Comparison of ENCODE assay signal across 1 cellular context in the genomic region with DNA sequence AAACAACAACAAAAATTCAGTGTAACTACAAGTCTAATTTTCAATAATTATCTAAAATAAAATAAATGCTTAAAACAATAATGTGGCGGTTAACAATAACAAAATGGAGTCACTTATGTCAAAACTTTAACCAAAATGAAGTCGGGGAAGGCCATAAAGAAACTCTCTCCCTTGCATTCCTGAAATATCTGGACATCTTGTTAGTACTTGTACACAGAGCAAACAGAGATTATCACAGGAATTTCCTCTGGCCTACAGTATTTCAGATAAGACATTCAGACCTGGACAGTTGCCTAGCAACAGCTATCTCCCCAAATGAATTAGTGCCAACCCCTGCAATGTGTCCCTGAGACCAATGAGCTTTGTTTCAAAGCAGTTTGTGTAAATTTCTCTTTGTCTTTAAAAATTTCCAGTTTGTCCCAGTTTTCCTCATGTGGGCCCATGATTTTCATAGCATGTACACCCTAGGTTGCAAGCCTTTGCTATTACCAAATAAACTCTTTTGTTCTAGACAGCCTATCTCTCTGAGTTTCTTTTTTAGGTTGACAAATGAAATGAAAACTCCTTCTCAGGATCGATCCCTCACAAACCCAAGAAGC.
A peak's percentile ranks its signal among the peaks of the same experiment; 100 is the strongest.
TF ChIP-seq lines count a peak whose summit lies in the region.

No MANE protein-coding gene starts in this region.

TF ChIP-seq in HepG2, 621 proteins besides CTCF, POLR2A, EP300 and RAD21 (continued from another document and continues in another):
- TF ChIP-seq, protein P1, sequence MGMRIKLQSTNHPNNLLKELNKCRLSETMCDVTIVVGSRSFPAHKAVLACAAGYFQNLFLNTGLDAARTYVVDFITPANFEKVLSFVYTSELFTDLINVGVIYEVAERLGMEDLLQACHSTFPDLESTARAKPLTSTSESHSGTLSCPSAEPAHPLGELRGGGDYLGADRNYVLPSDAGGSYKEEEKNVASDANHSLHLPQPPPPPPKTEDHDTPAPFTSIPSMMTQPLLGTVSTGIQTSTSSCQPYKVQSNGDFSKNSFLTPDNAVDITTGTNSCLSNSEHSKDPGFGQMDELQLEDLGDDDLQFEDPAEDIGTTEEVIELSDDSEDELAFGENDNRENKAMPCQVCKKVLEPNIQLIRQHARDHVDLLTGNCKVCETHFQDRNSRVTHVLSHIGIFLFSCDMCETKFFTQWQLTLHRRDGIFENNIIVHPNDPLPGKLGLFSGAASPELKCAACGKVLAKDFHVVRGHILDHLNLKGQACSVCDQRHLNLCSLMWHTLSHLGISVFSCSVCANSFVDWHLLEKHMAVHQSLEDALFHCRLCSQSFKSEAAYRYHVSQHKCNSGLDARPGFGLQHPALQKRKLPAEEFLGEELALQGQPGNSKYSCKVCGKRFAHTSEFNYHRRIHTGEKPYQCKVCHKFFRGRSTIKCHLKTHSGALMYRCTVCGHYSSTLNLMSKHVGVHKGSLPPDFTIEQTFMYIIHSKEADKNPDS (CRISPR knock-in tag; IDR thresholded peaks at IDR 0.05) = 0 out of 2 replicates have a peak, but pooled peaks have one; percentile 61
- TF ChIP-seq PITX1 (CRISPR knock-in tag; IDR thresholded peaks at IDR 0.05) = peak; percentile 97
- TF ChIP-seq, protein P2, sequence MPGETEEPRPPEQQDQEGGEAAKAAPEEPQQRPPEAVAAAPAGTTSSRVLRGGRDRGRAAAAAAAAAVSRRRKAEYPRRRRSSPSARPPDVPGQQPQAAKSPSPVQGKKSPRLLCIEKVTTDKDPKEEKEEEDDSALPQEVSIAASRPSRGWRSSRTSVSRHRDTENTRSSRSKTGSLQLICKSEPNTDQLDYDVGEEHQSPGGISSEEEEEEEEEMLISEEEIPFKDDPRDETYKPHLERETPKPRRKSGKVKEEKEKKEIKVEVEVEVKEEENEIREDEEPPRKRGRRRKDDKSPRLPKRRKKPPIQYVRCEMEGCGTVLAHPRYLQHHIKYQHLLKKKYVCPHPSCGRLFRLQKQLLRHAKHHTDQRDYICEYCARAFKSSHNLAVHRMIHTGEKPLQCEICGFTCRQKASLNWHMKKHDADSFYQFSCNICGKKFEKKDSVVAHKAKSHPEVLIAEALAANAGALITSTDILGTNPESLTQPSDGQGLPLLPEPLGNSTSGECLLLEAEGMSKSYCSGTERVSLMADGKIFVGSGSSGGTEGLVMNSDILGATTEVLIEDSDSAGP (CRISPR knock-in tag; IDR thresholded peaks at IDR 0.05; ENCODE audit: borderline replicate concordance) = no peak
- TF ChIP-seq MIER2 (CRISPR knock-in tag; IDR thresholded peaks at IDR 0.05) = peak; percentile 77
- TF ChIP-seq, protein P3, sequence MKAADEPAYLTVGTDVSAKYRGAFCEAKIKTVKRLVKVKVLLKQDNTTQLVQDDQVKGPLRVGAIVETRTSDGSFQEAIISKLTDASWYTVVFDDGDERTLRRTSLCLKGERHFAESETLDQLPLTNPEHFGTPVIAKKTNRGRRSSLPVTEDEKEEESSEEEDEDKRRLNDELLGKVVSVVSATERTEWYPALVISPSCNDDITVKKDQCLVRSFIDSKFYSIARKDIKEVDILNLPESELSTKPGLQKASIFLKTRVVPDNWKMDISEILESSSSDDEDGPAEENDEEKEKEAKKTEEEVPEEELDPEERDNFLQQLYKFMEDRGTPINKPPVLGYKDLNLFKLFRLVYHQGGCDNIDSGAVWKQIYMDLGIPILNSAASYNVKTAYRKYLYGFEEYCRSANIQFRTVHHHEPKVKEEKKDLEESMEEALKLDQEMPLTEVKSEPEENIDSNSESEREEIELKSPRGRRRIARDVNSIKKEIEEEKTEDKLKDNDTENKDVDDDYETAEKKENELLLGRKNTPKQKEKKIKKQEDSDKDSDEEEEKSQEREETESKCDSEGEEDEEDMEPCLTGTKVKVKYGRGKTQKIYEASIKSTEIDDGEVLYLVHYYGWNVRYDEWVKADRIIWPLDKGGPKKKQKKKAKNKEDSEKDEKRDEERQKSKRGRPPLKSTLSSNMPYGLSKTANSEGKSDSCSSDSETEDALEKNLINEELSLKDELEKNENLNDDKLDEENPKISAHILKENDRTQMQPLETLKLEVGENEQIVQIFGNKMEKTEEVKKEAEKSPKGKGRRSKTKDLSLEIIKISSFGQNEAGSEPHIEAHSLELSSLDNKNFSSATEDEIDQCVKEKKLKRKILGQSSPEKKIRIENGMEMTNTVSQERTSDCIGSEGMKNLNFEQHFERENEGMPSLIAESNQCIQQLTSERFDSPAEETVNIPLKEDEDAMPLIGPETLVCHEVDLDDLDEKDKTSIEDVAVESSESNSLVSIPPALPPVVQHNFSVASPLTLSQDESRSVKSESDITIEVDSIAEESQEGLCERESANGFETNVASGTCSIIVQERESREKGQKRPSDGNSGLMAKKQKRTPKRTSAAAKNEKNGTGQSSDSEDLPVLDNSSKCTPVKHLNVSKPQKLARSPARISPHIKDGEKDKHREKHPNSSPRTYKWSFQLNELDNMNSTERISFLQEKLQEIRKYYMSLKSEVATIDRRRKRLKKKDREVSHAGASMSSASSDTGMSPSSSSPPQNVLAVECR (CRISPR knock-in tag; IDR thresholded peaks at IDR 0.05; ENCODE audit: borderline replicate concordance) = peak; percentile 43; the same call in 1 of the 2 replicates
- TF ChIP-seq ZNF335 (CRISPR knock-in tag; IDR thresholded peaks at IDR 0.05) = no peak
- no peak for TF ChIP-seq RNF2 (conservative IDR thresholded peaks at IDR 0.05; ENCODE audit: low read depth)
- TF ChIP-seq ADNP (CRISPR knock-in tag; IDR thresholded peaks at IDR 0.05) = no peak
- TF ChIP-seq, protein P4, sequence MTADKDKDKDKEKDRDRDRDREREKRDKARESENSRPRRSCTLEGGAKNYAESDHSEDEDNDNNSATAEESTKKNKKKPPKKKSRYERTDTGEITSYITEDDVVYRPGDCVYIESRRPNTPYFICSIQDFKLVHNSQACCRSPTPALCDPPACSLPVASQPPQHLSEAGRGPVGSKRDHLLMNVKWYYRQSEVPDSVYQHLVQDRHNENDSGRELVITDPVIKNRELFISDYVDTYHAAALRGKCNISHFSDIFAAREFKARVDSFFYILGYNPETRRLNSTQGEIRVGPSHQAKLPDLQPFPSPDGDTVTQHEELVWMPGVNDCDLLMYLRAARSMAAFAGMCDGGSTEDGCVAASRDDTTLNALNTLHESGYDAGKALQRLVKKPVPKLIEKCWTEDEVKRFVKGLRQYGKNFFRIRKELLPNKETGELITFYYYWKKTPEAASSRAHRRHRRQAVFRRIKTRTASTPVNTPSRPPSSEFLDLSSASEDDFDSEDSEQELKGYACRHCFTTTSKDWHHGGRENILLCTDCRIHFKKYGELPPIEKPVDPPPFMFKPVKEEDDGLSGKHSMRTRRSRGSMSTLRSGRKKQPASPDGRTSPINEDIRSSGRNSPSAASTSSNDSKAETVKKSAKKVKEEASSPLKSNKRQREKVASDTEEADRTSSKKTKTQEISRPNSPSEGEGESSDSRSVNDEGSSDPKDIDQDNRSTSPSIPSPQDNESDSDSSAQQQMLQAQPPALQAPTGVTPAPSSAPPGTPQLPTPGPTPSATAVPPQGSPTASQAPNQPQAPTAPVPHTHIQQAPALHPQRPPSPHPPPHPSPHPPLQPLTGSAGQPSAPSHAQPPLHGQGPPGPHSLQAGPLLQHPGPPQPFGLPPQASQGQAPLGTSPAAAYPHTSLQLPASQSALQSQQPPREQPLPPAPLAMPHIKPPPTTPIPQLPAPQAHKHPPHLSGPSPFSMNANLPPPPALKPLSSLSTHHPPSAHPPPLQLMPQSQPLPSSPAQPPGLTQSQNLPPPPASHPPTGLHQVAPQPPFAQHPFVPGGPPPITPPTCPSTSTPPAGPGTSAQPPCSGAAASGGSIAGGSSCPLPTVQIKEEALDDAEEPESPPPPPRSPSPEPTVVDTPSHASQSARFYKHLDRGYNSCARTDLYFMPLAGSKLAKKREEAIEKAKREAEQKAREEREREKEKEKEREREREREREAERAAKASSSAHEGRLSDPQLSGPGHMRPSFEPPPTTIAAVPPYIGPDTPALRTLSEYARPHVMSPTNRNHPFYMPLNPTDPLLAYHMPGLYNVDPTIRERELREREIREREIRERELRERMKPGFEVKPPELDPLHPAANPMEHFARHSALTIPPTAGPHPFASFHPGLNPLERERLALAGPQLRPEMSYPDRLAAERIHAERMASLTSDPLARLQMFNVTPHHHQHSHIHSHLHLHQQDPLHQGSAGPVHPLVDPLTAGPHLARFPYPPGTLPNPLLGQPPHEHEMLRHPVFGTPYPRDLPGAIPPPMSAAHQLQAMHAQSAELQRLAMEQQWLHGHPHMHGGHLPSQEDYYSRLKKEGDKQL (CRISPR knock-in tag; IDR thresholded peaks at IDR 0.05; ENCODE audit: low read depth) = peak; percentile 82; the same call in 1 of the 2 replicates
- peak; percentile 81 for TF ChIP-seq HOXA3 (CRISPR knock-in tag; IDR thresholded peaks at IDR 0.05)
- no peak for TF ChIP-seq ZMYM3 (CRISPR knock-in tag; IDR thresholded peaks at IDR 0.05)
- TF ChIP-seq, protein P5, sequence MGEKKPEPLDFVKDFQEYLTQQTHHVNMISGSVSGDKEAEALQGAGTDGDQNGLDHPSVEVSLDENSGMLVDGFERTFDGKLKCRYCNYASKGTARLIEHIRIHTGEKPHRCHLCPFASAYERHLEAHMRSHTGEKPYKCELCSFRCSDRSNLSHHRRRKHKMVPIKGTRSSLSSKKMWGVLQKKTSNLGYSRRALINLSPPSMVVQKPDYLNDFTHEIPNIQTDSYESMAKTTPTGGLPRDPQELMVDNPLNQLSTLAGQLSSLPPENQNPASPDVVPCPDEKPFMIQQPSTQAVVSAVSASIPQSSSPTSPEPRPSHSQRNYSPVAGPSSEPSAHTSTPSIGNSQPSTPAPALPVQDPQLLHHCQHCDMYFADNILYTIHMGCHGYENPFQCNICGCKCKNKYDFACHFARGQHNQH (CRISPR knock-in tag; IDR thresholded peaks at IDR 0.05) = peak; percentile 82
- 0 out of 2 replicates have a peak, but pooled peaks have one; percentile 15 for TF ChIP-seq TGIF2 (CRISPR knock-in tag; IDR thresholded peaks at IDR 0.05)
- 0 out of 2 replicates have a peak, but pooled peaks have one; percentile 46 for TF ChIP-seq SIX1 (CRISPR knock-in tag; IDR thresholded peaks at IDR 0.05; ENCODE audit: borderline replicate concordance)
- TF ChIP-seq GZF1 (CRISPR knock-in tag; IDR thresholded peaks at IDR 0.05) = no peak
- TF ChIP-seq ZNF567 (CRISPR knock-in tag; IDR thresholded peaks at IDR 0.05; ENCODE audit: borderline replicate concordance) = no peak
- TF ChIP-seq ZNF337 (CRISPR knock-in tag; IDR thresholded peaks at IDR 0.05; ENCODE audit: borderline replicate concordance, low read depth) = no peak
- TF ChIP-seq, protein P6, sequence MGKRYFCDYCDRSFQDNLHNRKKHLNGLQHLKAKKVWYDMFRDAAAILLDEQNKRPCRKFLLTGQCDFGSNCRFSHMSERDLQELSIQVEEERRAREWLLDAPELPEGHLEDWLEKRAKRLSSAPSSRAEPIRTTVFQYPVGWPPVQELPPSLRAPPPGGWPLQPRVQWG (CRISPR knock-in tag; IDR thresholded peaks at IDR 0.05; ENCODE audit: borderline replicate concordance, low read depth) = no peak
- no peak for TF ChIP-seq FOXM1 (CRISPR knock-in tag; IDR thresholded peaks at IDR 0.05)
- TF ChIP-seq, protein P7, sequence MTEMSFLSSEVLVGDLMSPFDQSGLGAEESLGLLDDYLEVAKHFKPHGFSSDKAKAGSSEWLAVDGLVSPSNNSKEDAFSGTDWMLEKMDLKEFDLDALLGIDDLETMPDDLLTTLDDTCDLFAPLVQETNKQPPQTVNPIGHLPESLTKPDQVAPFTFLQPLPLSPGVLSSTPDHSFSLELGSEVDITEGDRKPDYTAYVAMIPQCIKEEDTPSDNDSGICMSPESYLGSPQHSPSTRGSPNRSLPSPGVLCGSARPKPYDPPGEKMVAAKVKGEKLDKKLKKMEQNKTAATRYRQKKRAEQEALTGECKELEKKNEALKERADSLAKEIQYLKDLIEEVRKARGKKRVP (CRISPR knock-in tag; IDR thresholded peaks at IDR 0.05) = peak in 1 of 2 experiments; percentile 93; a peak in 3 of 4 replicates
- TF ChIP-seq SRSF4 (IDR thresholded peaks at IDR 0.05; ENCODE audit: low read depth, low read length, poor library complexity, severe bottlenecking) = no peak
- TF ChIP-seq, protein P8, sequence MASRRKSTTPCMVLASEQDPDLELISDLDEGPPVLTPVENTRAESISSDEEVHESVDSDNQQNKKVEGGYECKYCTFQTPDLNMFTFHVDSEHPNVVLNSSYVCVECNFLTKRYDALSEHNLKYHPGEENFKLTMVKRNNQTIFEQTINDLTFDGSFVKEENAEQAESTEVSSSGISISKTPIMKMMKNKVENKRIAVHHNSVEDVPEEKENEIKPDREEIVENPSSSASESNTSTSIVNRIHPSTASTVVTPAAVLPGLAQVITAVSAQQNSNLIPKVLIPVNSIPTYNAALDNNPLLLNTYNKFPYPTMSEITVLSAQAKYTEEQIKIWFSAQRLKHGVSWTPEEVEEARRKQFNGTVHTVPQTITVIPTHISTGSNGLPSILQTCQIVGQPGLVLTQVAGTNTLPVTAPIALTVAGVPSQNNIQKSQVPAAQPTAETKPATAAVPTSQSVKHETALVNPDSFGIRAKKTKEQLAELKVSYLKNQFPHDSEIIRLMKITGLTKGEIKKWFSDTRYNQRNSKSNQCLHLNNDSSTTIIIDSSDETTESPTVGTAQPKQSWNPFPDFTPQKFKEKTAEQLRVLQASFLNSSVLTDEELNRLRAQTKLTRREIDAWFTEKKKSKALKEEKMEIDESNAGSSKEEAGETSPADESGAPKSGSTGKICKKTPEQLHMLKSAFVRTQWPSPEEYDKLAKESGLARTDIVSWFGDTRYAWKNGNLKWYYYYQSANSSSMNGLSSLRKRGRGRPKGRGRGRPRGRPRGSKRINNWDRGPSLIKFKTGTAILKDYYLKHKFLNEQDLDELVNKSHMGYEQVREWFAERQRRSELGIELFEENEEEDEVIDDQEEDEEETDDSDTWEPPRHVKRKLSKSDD (CRISPR knock-in tag; IDR thresholded peaks at IDR 0.05; ENCODE audit: low read depth) = peak; percentile 93
- no peak for TF ChIP-seq ZNF256 (CRISPR knock-in tag; conservative IDR thresholded peaks at IDR 0.05)
- no peak for TF ChIP-seq MTF2 (CRISPR knock-in tag; IDR thresholded peaks at IDR 0.05; ENCODE audit: borderline replicate concordance)
- no peak for TF ChIP-seq ZNF280D (CRISPR knock-in tag; IDR thresholded peaks at IDR 0.05)
- no peak for TF ChIP-seq ZFP82 (CRISPR knock-in tag; IDR thresholded peaks at IDR 0.05; ENCODE audit: borderline replicate concordance)
- no peak for TF ChIP-seq ZMYM2 (CRISPR knock-in tag; IDR thresholded peaks at IDR 0.05)
